ENCODE assay signal across 8 cellular contexts in the genomic region with DNA sequence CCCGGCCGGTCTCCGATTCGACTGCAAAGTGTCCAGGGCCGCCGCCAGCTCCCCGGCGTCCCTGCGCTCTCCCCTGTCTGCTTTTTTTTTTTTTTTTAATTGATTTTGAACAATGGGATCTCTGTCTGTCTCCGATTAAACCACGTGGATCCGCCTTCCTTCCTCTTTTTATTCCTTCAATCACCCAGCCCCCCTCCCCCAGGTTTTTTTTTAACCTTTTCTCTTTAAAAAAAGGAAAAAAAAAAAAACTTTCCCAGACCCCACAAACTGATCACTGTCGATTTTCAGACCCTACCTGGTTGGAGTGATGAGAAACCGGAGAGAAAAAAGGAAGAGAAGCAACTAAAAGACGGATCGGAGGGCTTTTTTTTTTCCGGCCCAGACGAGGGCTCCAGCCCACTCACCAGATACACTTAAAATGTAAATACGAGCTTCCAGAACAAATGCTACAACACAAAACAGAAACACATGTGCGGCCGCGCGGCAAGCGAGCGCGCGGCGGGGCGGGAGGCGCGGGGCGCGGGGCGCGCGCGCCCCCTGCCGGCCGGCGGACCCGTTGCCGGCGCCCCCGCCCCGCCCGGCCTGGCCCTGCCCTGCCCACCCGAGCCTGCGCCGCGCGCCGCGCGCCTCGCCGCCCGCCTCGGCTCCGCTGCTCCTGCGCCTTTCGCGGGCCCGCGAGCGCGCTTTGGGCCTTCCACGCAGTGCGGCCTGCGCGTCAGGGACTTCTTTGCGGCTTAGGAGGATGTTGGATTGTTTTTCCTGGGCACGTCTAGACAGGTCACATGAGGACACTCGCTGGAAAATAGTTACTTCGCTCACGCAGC.
DNase-seq lines count a peak whose midpoint lies in the region; ATAC-seq and TF ChIP-seq lines count a peak whose summit lies in the region.

RCC2 (minus strand) TSS at position 428 of the 824 bp plus-strand sequence. CDS start 1,163 bp downstream, outside the sequence.

- no peak for TF ChIP-seq CTCF in HL-60 (IDR thresholded peaks at IDR 0.05; ENCODE audit: insufficient read depth, low read length)

- peak within 1 kb of the TSS; percentile 97 for H3K27ac ChIP-seq in HL-60 (replicated peaks)

- DNase-seq in AG08396 (ENCODE audit: low spot score) (peak; percentile 96), HL-60 (ENCODE audit: low read depth in 1 of 2, low spot score in 1 of 2) (peak in 1 of 2 experiments; percentile 60), NOMO-1 (lab: John Stamatoyannopoulos, UW; ENCODE audit: unreplicated experiment in 2 of 2) (peak; percentile 71 to 86), epidermal melanocyte (ENCODE audit: insufficient read length, low spot score) (peak; percentile 79), middle frontal gyrus (ENCODE audit: extremely low spot score, low spot score) (peak; percentile 55)
- DNase-seq in activated CD8-positive, alpha-beta memory T cell treated with anti-CD3 and anti-CD28 coated beads, Interleukin-2, amount 50 U/mL, for 48 hours = peak; percentile 86
- DNase-seq in stimulated activated CD8-positive, alpha-beta memory T cell treated with anti-CD3 and anti-CD28 coated beads, Interleukin-2, amount 100 ng/mL, for 1 hour (ENCODE audit: low read depth in 2 of 2) = peak; percentile 46 to 50

- H3K4me3 ChIP-seq in HL-60 (replicated peaks; ENCODE audit: insufficient read depth, low read length) = peak within 1 kb of the TSS; percentile 74

- no peaks in the 10 kb centered on the region for H3K27me3 ChIP-seq in HL-60 (ENCODE audit: insufficient read depth, poor library complexity, severe bottlenecking)

- ATAC-seq in GM18873 (IDR thresholded peaks at IDR 0.05; ENCODE audit: low FRiP score, unreplicated experiment) = peak; percentile 34
